ENCODE assay signal across 23 cellular contexts in genomic region chr6:164014716-164015484, GRCh38.
DNase-seq lines count a peak whose midpoint lies in the region; ATAC-seq and TF ChIP-seq lines count a peak whose summit lies in the region.
"Had no signal": no experiment of that assay in that cellular context is flagged by ENCODE, and none has a peak within 500 bp of the region (broad histone marks: within the 10 kb centered on the region; RNA-seq: fewer than 3 reads in every experiment).

No MANE protein-coding gene starts in this region.

- no peak overlapping the region for H3K27ac ChIP-seq in heart left ventricle
- H3K27ac ChIP-seq: brain microvascular endothelial cell, parathyroid adenoma, right lobe of liver, SK-N-MC, upper lobe of left lung had no signal

- no peaks in the 10 kb centered on the region for H3K9me3 ChIP-seq in heart left ventricle
- H3K9me3 ChIP-seq: right lobe of liver, upper lobe of left lung had no signal

- intact Hi-C loops in heart left ventricle (cut with DNase I), result no loop called here

- no peaks in the 10 kb centered on the region for H3K36me3 ChIP-seq in heart left ventricle
- H3K36me3 ChIP-seq: brain microvascular endothelial cell, right lobe of liver, upper lobe of left lung had no signal

- no peak overlapping the region for H3K4me3 ChIP-seq in heart left ventricle
- H3K4me3 ChIP-seq: right lobe of liver, SK-N-MC, upper lobe of left lung had no signal

- 83 to 89% (median 86%) methylated on average over 10 of the region's 10 CpGs for WGBS in heart left ventricle, 4 donors

- no peaks in the 10 kb centered on the region for H3K27me3 ChIP-seq in heart left ventricle
- H3K27me3 ChIP-seq: brain microvascular endothelial cell, right lobe of liver, upper lobe of left lung had no signal

- no peak for TF ChIP-seq CTCF in heart left ventricle (IDR thresholded peaks at IDR 0.05)

- DNase-seq in NCI-H2107 treated with DMSO at 0.1 percent for 48 hours (lab: John Stamatoyannopoulos, UW; ENCODE audit: unreplicated experiment) (peak; percentile 40), NCI-H2107 (lab: John Stamatoyannopoulos, UW) (no peak), NCI-H69 (lab: John Stamatoyannopoulos, UW) (peak; percentile 81), heart left ventricle (peak in 3 of 5 donors; percentile 29 to 53 (median 43)), occipital lobe (lab: John Stamatoyannopoulos, UW) (peak; percentile 14), GOT3 (lab: John Stamatoyannopoulos, UW) (no peak)
- DNase-seq in activated effector memory CD4-positive, alpha-beta T cell treated with anti-CD3 and anti-CD28 coated beads, Interleukin-2, amount 50 U/mL, for 16 hours, result no peak
- DNase-seq in activated CD8-positive, alpha-beta memory T cell treated with anti-CD3 and anti-CD28 coated beads, Interleukin-2, amount 50 U/mL, for 48 hours, result no peak
- DNase-seq: activated CD4-positive, alpha-beta T cell treated with anti-CD3 and anti-CD28 coated beads, Interleukin-2, amount 50 U/mL, for 48 hours; activated gamma-delta T cell treated with Interleukin-2 at 50 U/mL for 16 hours; brain microvascular endothelial cell; DND-41; left cardiac atrium; mesendoderm; naive thymus-derived CD4-positive, alpha-beta T cell; NK-92 treated with Interleukin-12 subunit alpha and Interleukin-12 subunit beta, amount 100 ng/mL, for 24 hours; right lobe of liver; stimulated activated CD4-positive, alpha-beta T cell treated with anti-CD3 and anti-CD28 coated beads, Interleukin-15, amount 100 ng/mL, for 24 hours; stimulated activated CD8-positive, alpha-beta memory T cell treated with anti-CD3 and anti-CD28 coated beads, Interleukin-4, amount 100 ng/mL, for 48 hours; upper lobe of left lung had no signal

- no peak for TF ChIP-seq POLR2A in heart left ventricle (IDR thresholded peaks at IDR 0.05)

- H3K4me1 ChIP-seq in heart left ventricle, result peaks cover 0 to 18% (median 5%) of the 10 kb centered on the region in 12 donors
- H3K4me1 ChIP-seq: right lobe of liver, upper lobe of left lung had no signal

- ATAC-seq in heart left ventricle, result peak in 3 of 4 donors; percentile 43 to 67 (median 47)
- ATAC-seq: HepG2; naive thymus-derived CD4-positive, alpha-beta T cell; right lobe of liver had no signal

Comparison
In these comparisons a context has a peak if more than half of its experiments do, and no peak if none do; other contexts are left out.
1. DNase-seq: peak in NCI-H2107 treated with DMSO at 0.1 percent for 48 hours (single experiment), NCI-H69 (single experiment), heart left ventricle (3 of 5) and occipital lobe (single experiment); none in NCI-H2107 (single experiment), activated effector memory CD4-positive, alpha-beta T cell treated with anti-CD3 and anti-CD28 coated beads, Interleukin-2, amount 50 U/mL, for 16 hours (single experiment), GOT3 (single experiment) and activated CD8-positive, alpha-beta memory T cell treated with anti-CD3 and anti-CD28 coated beads, Interleukin-2, amount 50 U/mL, for 48 hours (single experiment).